ENCODE assay signal across 21 cellular contexts in genomic region chrX:103518571-103518970, GRCh38. TPM values are rescaled to one million over a fixed set of nuclear protein-coding genes. Genes with fewer than 3 reads are reported as not detected.
A peak's percentile ranks its signal among the peaks of the same experiment; 100 is the strongest.
DNase-seq lines count a peak whose midpoint lies in the region; ATAC-seq and TF ChIP-seq lines count a peak whose summit lies in the region.
"Had no signal": no experiment of that assay in that cellular context is flagged by ENCODE, and none has a peak within 500 bp of the region (broad histone marks: within the 10 kb centered on the region; RNA-seq: fewer than 3 reads in every experiment).

No MANE protein-coding gene starts in this region.

- no peaks in the 10 kb centered on the region for H4K20me1 ChIP-seq in osteoblast (ENCODE audit: insufficient read depth, low read length)
- H4K20me1 ChIP-seq: BLaER1 had no signal

- peak overlapping the region; percentile 98 for H3K27ac ChIP-seq in ACC112 (ENCODE audit: low read depth, low read length)
- H3K27ac ChIP-seq in osteoblast (ENCODE audit: low read depth, low read length) = peak overlapping the region; percentile 19
- H3K27ac ChIP-seq: BLaER1, C4-2B, GM23248 had no signal

- H3K4me3 Mint-ChIP-seq in activated T-helper 2 cell treated with anti-CD3 and anti-CD28 coated beads, Interferon-gamma antibody, Interleukin-2, Interleukin-4, amounts not matched to agents 10 μg/mL and 5 μg/mL and 100 μg/mL, durations not matched to agents 14 hours and 24 hours and 36 hours (ENCODE audit: low read depth) = no peak overlapping the region
- H3K4me3 Mint-ChIP-seq: B cell; CD4-positive, CD25-positive, alpha-beta regulatory T cell; CD8-positive, alpha-beta T cell; H9 had no signal

- no peaks in the 10 kb centered on the region for H3K27me3 Mint-ChIP-seq in activated T-helper 2 cell treated with anti-CD3 and anti-CD28 coated beads, Interferon-gamma antibody, Interleukin-2, Interleukin-4, amounts not matched to agents 10 μg/mL and 5 μg/mL and 100 μg/mL, durations not matched to agents 14 hours and 24 hours and 36 hours (ENCODE audit: low read depth)
- H3K27me3 Mint-ChIP-seq: B cell had no signal

- no peak for ATAC-seq in GM21825 (IDR thresholded peaks at IDR 0.05; ENCODE audit: unreplicated experiment)
- ATAC-seq: CD8-positive, alpha-beta T cell; HCT116 had no signal

- no peak overlapping the region for H3K27ac Mint-ChIP-seq in activated T-helper 2 cell treated with anti-CD3 and anti-CD28 coated beads, Interferon-gamma antibody, Interleukin-2, Interleukin-4, amounts not matched to agents 10 μg/mL and 5 μg/mL and 100 μg/mL, durations not matched to agents 14 hours and 24 hours and 36 hours
- H3K27ac Mint-ChIP-seq: B cell; CD4-positive, CD25-positive, alpha-beta regulatory T cell; CD8-positive, alpha-beta T cell; H9 had no signal

- H2AFZ ChIP-seq in ACC112 (ENCODE audit: low read length, unreplicated experiment) (no peak overlapping the region), osteoblast (ENCODE audit: low read length) (no peak overlapping the region)
- H2AFZ ChIP-seq: GM23248 had no signal

- no peaks in the 10 kb centered on the region for H3K36me3 Mint-ChIP-seq in activated T-helper 2 cell treated with anti-CD3 and anti-CD28 coated beads, Interferon-gamma antibody, Interleukin-2, Interleukin-4, amounts not matched to agents 10 μg/mL and 5 μg/mL and 100 μg/mL, durations not matched to agents 14 hours and 24 hours and 36 hours (ENCODE audit: low read depth)
- H3K36me3 Mint-ChIP-seq: CD4-positive, CD25-positive, alpha-beta regulatory T cell; CD8-positive, alpha-beta T cell had no signal

- H3K4me3 ChIP-seq in ACC112 (ENCODE audit: low read depth, low read length) (no peak overlapping the region), adipocyte (ENCODE audit: low read length) (no peak overlapping the region), osteoblast (ENCODE audit: insufficient read depth, low read length) (no peak overlapping the region)
- H3K4me3 ChIP-seq: BLaER1, GM23248 had no signal

- DNase-seq in adipocyte (ENCODE audit: low read depth) (peak; percentile 25), fibroblast of gingiva (ENCODE audit: low read depth) (peak; percentile 20), osteoblast (ENCODE audit: insufficient read length, low spot score, missing footprints) (no peak), HuH-7.5 (ENCODE audit: low spot score) (no peak), posterior cingulate gyrus (no peak)
- DNase-seq in activated T-helper 2 cell treated with anti-CD3 and anti-CD28 coated beads, Interferon-gamma antibody, Interleukin-2, Interleukin-4, amounts not matched to agents 10 μg/mL and 5 μg/mL and 100 μg/mL, durations not matched to agents 14 hours and 24 hours and 36 hours (ENCODE audit: low spot score) = no peak
- DNase-seq: Caco-2; CD4-positive, CD25-positive, alpha-beta regulatory T cell; CD8-positive, alpha-beta T cell; DMS153; DND-41; GM23248; H9 had no signal

- intact Hi-C loops in activated T-helper 2 cell treated with anti-CD3 and anti-CD28 coated beads, Interferon-gamma antibody, Interleukin-2, Interleukin-4, amounts not matched to agents 10 μg/mL and 5 μg/mL and 100 μg/mL, durations not matched to agents 14 hours and 24 hours and 36 hours (cut with micrococcal nuclease) = no loop called here
- intact Hi-C loops in posterior cingulate gyrus (cut with DNase I) = no loop called here

- no peak for TF ChIP-seq CTCF in osteoblast (IDR thresholded peaks at IDR 0.05; ENCODE audit: extremely low read depth, low read depth, low read length)

- H3K36me3 ChIP-seq in ACC112 (ENCODE audit: insufficient read depth, low read length) = no peaks in the 10 kb centered on the region
- H3K36me3 ChIP-seq in adipocyte (ENCODE audit: control insufficient read depth, insufficient read depth, low read length, severe bottlenecking) = no peaks in the 10 kb centered on the region
- H3K36me3 ChIP-seq in osteoblast (ENCODE audit: insufficient read depth, low read length) = no peaks in the 10 kb centered on the region
- H3K36me3 ChIP-seq: BLaER1 had no signal

- H3K9me3 Mint-ChIP-seq in activated T-helper 2 cell treated with anti-CD3 and anti-CD28 coated beads, Interferon-gamma antibody, Interleukin-2, Interleukin-4, amounts not matched to agents 10 μg/mL and 5 μg/mL and 100 μg/mL, durations not matched to agents 14 hours and 24 hours and 36 hours = no peaks in the 10 kb centered on the region
- H3K9me3 Mint-ChIP-seq: CD4-positive, CD25-positive, alpha-beta regulatory T cell; CD8-positive, alpha-beta T cell had no signal

- H3K79me2 ChIP-seq in ACC112 (ENCODE audit: control insufficient read depth, insufficient read depth, low read length, unreplicated experiment) (no peaks in the 10 kb centered on the region), osteoblast (ENCODE audit: insufficient read depth, low read length) (no peaks in the 10 kb centered on the region)

- H3K4me1 ChIP-seq in ACC112 (ENCODE audit: control insufficient read depth, insufficient read depth, low read length, unreplicated experiment) (peaks cover 45% of the 10 kb centered on the region), adipocyte (ENCODE audit: control insufficient read depth, insufficient read depth, low read length) (peaks cover 4% of the 10 kb centered on the region), osteoblast (ENCODE audit: insufficient read depth, low read length) (peaks cover 16% of the 10 kb centered on the region)
- H3K4me1 ChIP-seq: BLaER1, Caco-2 had no signal

- H3K9me3 ChIP-seq in adipocyte (ENCODE audit: control insufficient read depth, low read length) = no peaks in the 10 kb centered on the region
- no peaks in the 10 kb centered on the region for H3K9me3 ChIP-seq in osteoblast (ENCODE audit: low read depth, low read length)
- H3K9me3 ChIP-seq: BLaER1, Caco-2 had no signal

- H3K9ac ChIP-seq in adipocyte (ENCODE audit: low read length) = no peak overlapping the region
- H3K9ac ChIP-seq: BLaER1, GM23248 had no signal

- H3K4me2 ChIP-seq in osteoblast (ENCODE audit: insufficient read depth, low read length) = no peak overlapping the region
- H3K4me2 ChIP-seq: BLaER1 had no signal

- no peaks in the 10 kb centered on the region for H3K4me1 Mint-ChIP-seq in activated T-helper 2 cell treated with anti-CD3 and anti-CD28 coated beads, Interferon-gamma antibody, Interleukin-2, Interleukin-4, amounts not matched to agents 10 μg/mL and 5 μg/mL and 100 μg/mL, durations not matched to agents 14 hours and 24 hours and 36 hours (ENCODE audit: low read depth)
- H3K4me1 Mint-ChIP-seq: B cell; CD4-positive, CD25-positive, alpha-beta regulatory T cell; H9 had no signal

- H3K27me3 ChIP-seq in ACC112 (ENCODE audit: insufficient read depth, low read length) = no peaks in the 10 kb centered on the region
- H3K27me3 ChIP-seq in adipocyte (replicated peaks; ENCODE audit: control insufficient read depth, insufficient read depth, low read length) = peaks cover 11% of the 10 kb centered on the region
- peaks cover 4% of the 10 kb centered on the region for H3K27me3 ChIP-seq in osteoblast (ENCODE audit: insufficient read depth, low read length)

RNA-seq across cellular contexts. Expression of gene RAB40A, which starts 0.7 kb away (rescaled TPM):
- under 0.01 and 0.29 TPM in 2 replicates for total RNA-seq in osteoblast
- not detected in 2 replicates for total RNA-seq in activated T-helper 2 cell treated with anti-CD3 and anti-CD28 coated beads, Interferon-gamma antibody, Interleukin-2, Interleukin-4, amounts not matched to agents 10 μg/mL and 5 μg/mL and 100 μg/mL, durations not matched to agents 14 hours and 24 hours and 36 hours
- total RNA-seq: A172; A673; Caco-2; CD4-positive, CD25-positive, alpha-beta regulatory T cell; CD8-positive, alpha-beta T cell; GM23248; H9 had no signal

Comparison
In these comparisons a context has a peak if more than half of its experiments do, and no peak if none do; other contexts are left out.
1. DNase-seq: peak in adipocyte (single experiment) and fibroblast of gingiva (single experiment); none in osteoblast (single experiment), activated T-helper 2 cell treated with anti-CD3 and anti-CD28 coated beads, Interferon-gamma antibody, Interleukin-2, Interleukin-4, amounts not matched to agents 10 μg/mL and 5 μg/mL and 100 μg/mL, durations not matched to agents 14 hours and 24 hours and 36 hours (single experiment), HuH-7.5 (single experiment) and posterior cingulate gyrus (0 of 10).